21 cellular contexts compared by ENCODE assay signal in the genomic region with DNA sequence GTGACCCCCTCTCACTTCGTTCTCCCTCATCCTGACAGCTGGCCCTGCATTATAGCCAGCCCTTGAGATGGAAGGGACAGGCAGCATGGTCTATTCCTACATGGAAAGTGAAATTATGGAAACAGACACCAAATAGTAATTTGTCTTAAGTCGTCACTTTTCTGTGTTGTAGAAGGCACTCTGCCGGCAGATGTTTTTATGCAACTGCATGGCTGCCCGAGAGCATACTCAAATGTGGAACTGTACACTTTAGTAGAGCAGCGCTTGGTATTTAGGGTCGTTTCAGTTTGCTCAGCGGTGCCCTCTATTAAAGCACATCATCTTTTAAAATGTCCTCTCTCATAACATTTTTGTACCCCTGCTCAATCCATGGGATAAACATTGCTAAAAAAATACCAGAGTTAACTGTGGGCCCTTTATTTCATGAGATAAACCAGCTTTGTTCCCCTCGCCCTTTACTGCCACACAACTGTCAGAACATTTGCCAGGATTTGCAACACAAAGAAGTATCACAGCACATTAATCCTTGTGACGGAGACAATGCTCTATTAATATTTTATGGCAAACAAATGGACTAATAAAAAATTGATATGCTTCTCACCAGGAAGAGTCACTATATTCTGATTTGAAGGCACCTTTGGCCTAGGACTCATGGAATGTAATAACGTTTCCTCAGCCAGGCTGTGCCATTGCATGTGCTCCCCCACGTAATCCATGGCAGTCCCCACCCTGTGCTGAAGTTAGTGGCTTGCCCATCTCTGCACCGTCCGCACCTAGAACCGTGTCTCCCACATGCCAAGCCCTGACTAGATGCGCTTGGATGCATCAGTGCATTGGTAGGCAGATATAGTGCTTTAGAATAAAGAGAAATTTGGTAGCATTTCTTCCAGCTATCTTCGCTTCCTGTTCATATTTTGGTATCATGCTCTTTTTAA.
DNase-seq lines count a peak whose midpoint lies in the region; ATAC-seq and TF ChIP-seq lines count a peak whose summit lies in the region.
"Had no signal": no experiment of that assay in that cellular context is flagged by ENCODE, and none has a peak within 500 bp of the region (broad histone marks: within the 10 kb centered on the region; RNA-seq: fewer than 3 reads in every experiment).

No MANE protein-coding gene starts in this region.

- TF ChIP-seq POLR2A in esophagus squamous epithelium (IDR thresholded peaks at IDR 0.05) = no peak

- no peak for ATAC-seq in HG03469 (IDR thresholded peaks at IDR 0.05; ENCODE audit: unreplicated experiment)

- TF ChIP-seq CTCF in dorsolateral prefrontal cortex (IDR thresholded peaks at IDR 0.05 in 54 of 56, conservative IDR thresholded peaks at IDR 0.05 in 2 of 56; ENCODE audit: low read depth in 1 of 56, partially characterized antibody in 56 of 56) = peak in 15 of 56 donors; percentile 3 to 44 (median 17)
- TF ChIP-seq CTCF in esophagus squamous epithelium (IDR thresholded peaks at IDR 0.05) = no peak

- intact Hi-C loops in dorsolateral prefrontal cortex (cut with DNase I) = loop anchor here (5.0 to 10.0 kb wide), 3 partner anchors 34 to 189 kb away; no protein-coding TSS in a partner anchor
- intact Hi-C loops in esophagus squamous epithelium (cut with DNase I) = no loop called here

- H3K36me3 ChIP-seq in esophagus squamous epithelium = no peaks in the 10 kb centered on the region

- H3K27ac ChIP-seq in dorsolateral prefrontal cortex (peak overlapping the region; percentile 73 to 100 (median 97)), substantia nigra (ENCODE audit: low read depth, low read length, poor library complexity, severe bottlenecking) (peak overlapping the region; percentile 97), esophagus squamous epithelium (no peak overlapping the region)
- H3K27ac ChIP-seq: KMS-11 had no signal

- DNase-seq in COLO829 (ENCODE audit: low spot score) = peak; percentile 6
- peak in 1 of 10 donors; percentile 51 for DNase-seq in dorsolateral prefrontal cortex
- DNase-seq in medulla oblongata (ENCODE audit: extremely low spot score) = peak; percentile 87
- peak in 17 of 49 donors; percentile 14 to 77 (median 44) for DNase-seq in substantia nigra (lab: John Stamatoyannopoulos, UW)
- no peak for DNase-seq in esophagus squamous epithelium (lab: John Stamatoyannopoulos, UW)
- no peak for DNase-seq in activated gamma-delta T cell (lab: John Stamatoyannopoulos, UW)
- DNase-seq in NCI-H524 (lab: John Stamatoyannopoulos, UW) = no peak
- DNase-seq: 8988T, ACHN, GOT3, HCEC 1CT, NCI-H1048, NCI-H1417, NCI-H1694, NCI-H2029 treated with DMSO at 0.1 percent for 48 hours, NCI-H446 treated with DMSO at 0.1 percent for 48 hours, NCI-H526 treated with DMSO at 0.1 percent for 48 hours, Right ventricle myocardium superior, RPMI8226 had no signal

- H3K4me1 ChIP-seq in esophagus squamous epithelium = no peaks in the 10 kb centered on the region

- H3K9me3 ChIP-seq in esophagus squamous epithelium = peaks cover 0 to 7% (median 0%) of the 10 kb centered on the region in 3 donors

- WGBS in esophagus squamous epithelium, 2 donors = 65 to 66% methylated on average over 16 of the region's 16 CpGs

- H3K4me3 ChIP-seq in dorsolateral prefrontal cortex = peak overlapping the region in 9 of 59 donors; percentile 8 to 39 (median 19)
- no peak overlapping the region for H3K4me3 ChIP-seq in esophagus squamous epithelium

- H3K27me3 ChIP-seq in dorsolateral prefrontal cortex = peaks cover 0 to 2% (median 0%) of the 10 kb centered on the region in 45 donors
- H3K27me3 ChIP-seq in esophagus squamous epithelium = no peaks in the 10 kb centered on the region

Comparison
In these comparisons a context has a peak if more than half of its experiments do, and no peak if none do; other contexts are left out.
1. DNase-seq: peak in COLO829 (single experiment) and medulla oblongata (single experiment); none in esophagus squamous epithelium (single experiment), activated gamma-delta T cell (single experiment) and NCI-H524 (0 of 2).
2. H3K27ac ChIP-seq: peak in dorsolateral prefrontal cortex (59 of 59) and substantia nigra (single experiment); none in esophagus squamous epithelium (0 of 4).